In the genomic region with DNA sequence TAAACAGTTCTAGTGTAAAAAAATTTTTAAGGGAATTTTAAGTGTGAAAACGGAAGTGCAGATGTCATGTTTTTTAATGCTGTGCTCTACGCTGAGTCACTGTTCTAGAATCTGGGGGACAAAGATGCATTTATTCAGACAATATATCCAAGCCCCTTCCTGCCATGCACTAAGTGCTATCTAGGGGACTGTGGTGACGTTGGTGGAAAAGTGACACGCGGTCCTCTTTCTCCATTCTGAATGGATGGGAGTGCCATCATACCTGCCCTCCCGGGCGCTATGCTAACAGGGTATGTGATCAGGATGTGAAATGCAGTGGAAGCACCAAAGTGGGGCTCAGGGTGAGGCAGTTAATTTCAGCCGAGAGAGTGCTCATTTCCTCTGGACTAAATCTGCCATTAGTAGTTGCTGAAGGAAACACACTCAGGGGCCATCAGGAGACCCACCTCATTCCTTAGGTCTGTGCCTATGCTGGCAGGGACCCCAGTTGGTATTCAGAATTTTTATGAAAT, we compare ENCODE assay signal across 1 cellular context.
TF ChIP-seq lines count a peak whose summit lies in the region.

No MANE protein-coding gene starts in this region.

TF ChIP-seq in K562, 482 proteins besides CTCF, POLR2A, EP300 and RAD21:
- TF ChIP-seq, protein P1, sequence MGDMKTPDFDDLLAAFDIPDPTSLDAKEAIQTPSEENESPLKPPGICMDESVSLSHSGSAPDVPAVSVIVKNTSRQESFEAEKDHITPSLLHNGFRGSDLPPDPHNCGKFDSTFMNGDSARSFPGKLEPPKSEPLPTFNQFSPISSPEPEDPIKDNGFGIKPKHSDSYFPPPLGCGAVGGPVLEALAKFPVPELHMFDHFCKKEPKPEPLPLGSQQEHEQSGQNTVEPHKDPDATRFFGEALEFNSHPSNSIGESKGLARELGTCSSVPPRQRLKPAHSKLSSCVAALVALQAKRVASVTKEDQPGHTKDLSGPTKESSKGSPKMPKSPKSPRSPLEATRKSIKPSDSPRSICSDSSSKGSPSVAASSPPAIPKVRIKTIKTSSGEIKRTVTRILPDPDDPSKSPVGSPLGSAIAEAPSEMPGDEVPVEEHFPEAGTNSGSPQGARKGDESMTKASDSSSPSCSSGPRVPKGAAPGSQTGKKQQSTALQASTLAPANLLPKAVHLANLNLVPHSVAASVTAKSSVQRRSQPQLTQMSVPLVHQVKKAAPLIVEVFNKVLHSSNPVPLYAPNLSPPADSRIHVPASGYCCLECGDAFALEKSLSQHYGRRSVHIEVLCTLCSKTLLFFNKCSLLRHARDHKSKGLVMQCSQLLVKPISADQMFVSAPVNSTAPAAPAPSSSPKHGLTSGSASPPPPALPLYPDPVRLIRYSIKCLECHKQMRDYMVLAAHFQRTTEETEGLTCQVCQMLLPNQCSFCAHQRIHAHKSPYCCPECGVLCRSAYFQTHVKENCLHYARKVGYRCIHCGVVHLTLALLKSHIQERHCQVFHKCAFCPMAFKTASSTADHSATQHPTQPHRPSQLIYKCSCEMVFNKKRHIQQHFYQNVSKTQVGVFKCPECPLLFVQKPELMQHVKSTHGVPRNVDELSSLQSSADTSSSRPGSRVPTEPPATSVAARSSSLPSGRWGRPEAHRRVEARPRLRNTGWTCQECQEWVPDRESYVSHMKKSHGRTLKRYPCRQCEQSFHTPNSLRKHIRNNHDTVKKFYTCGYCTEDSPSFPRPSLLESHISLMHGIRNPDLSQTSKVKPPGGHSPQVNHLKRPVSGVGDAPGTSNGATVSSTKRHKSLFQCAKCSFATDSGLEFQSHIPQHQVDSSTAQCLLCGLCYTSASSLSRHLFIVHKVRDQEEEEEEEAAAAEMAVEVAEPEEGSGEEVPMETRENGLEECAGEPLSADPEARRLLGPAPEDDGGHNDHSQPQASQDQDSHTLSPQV (IDR thresholded peaks at IDR 0.05), result peak; percentile 51; the same call in 1 of the 2 replicates
- TF ChIP-seq MAFK (IDR thresholded peaks at IDR 0.05; ENCODE audit: low read length) (peak; percentile 31; the same call in 1 of the 2 replicates), SPI1 (IDR thresholded peaks at IDR 0.05; ENCODE audit: borderline replicate concordance, low read depth, low read length) (peak; percentile 66; the same call in 1 of the 2 replicates), TCF7L2 (IDR thresholded peaks at IDR 0.05; ENCODE audit: low read depth, low read length) (no peak), HNRNPK (IDR thresholded peaks at IDR 0.05; ENCODE audit: low read depth, low read length, poor library complexity, severe bottlenecking) (no peak), NFE2 (IDR thresholded peaks at IDR 0.05; ENCODE audit: low read depth) (peak; percentile 78), ZNF316 (IDR thresholded peaks at IDR 0.05) (peak; percentile 74), C11orf30 (IDR thresholded peaks at IDR 0.05; ENCODE audit: low read depth) (peak; percentile 60), MBD2 (IDR thresholded peaks at IDR 0.05; ENCODE audit: borderline replicate concordance, low read depth) (0 out of 2 replicates have a peak, but pooled peaks have one; percentile 9), ZEB2 (IDR thresholded peaks at IDR 0.05) (no peak), HDAC6 (IDR thresholded peaks at IDR 0.05; ENCODE audit: low read depth, low read length) (no peak), MAFG (tag; conservative IDR thresholded peaks at IDR 0.05) (peak; percentile 36; the same call in 1 of the 2 replicates)
